8 cellular contexts compared by ENCODE assay signal in genomic region chr1:181424786-181425403, GRCh38. TPM values are rescaled to one million over a fixed set of nuclear protein-coding genes. Genes with fewer than 3 reads are reported as not detected.
DNase-seq lines count a peak whose midpoint lies in the region; ATAC-seq and TF ChIP-seq lines count a peak whose summit lies in the region.

No MANE protein-coding gene starts in this region.

- no peaks in the 10 kb centered on the region for H4K20me1 ChIP-seq in DOHH2 (ENCODE audit: control insufficient read depth, insufficient read depth, low read depth, low read length)

- WGBS in lung, 2 donors = 13 to 14% methylated on average over 16 of the region's 16 CpGs

- no peak overlapping the region for H3K4me2 ChIP-seq in DOHH2 (ENCODE audit: low read length)

- H3K4me3 ChIP-seq in DOHH2 (ENCODE audit: low read length) (no peak overlapping the region), duodenal mucosa (ENCODE audit: low read depth in 1 of 2, low read length in 2 of 2) (peak overlapping the region; percentile 1 to 47), lung (no peak overlapping the region)

- no peak overlapping the region for H3K27ac ChIP-seq in DOHH2 (ENCODE audit: low read depth, low read length)
- no peak overlapping the region for H3K27ac ChIP-seq in duodenal mucosa (ENCODE audit: low read depth, low read length)
- H3K27ac ChIP-seq in lung (ENCODE audit: low read depth in 1 of 2, low read length in 1 of 2) = no peak overlapping the region

- H3K9me3 ChIP-seq in DOHH2 (ENCODE audit: control insufficient read depth, insufficient read depth, low read length) = no peaks in the 10 kb centered on the region
- H3K9me3 ChIP-seq in duodenal mucosa (ENCODE audit: control insufficient read depth in 1 of 2, low read length in 2 of 2) = no peaks in the 10 kb centered on the region
- no peaks in the 10 kb centered on the region for H3K9me3 ChIP-seq in lung (ENCODE audit: control insufficient read depth in 2 of 2, insufficient read depth in 1 of 2, low read length in 1 of 2)

- H3F3A ChIP-seq in DOHH2 (ENCODE audit: control insufficient read depth, insufficient read depth) = no peaks in the 10 kb centered on the region

- H3K36me3 ChIP-seq in DOHH2 (ENCODE audit: control insufficient read depth, low read length) (no peaks in the 10 kb centered on the region), duodenal mucosa (ENCODE audit: control insufficient read depth in 1 of 2, insufficient read depth in 2 of 2, low read length in 2 of 2) (no peaks in the 10 kb centered on the region), lung (ENCODE audit: control insufficient read depth in 2 of 2, insufficient read depth in 2 of 2, low read length in 2 of 2) (no peaks in the 10 kb centered on the region)

- ATAC-seq in HG03342 (IDR thresholded peaks at IDR 0.05; ENCODE audit: unreplicated experiment) = peak; percentile 39
- ATAC-seq in lung (ENCODE audit: insufficient read depth, low FRiP score) = peak; percentile 91
- ATAC-seq in GM19328 (IDR thresholded peaks at IDR 0.05; ENCODE audit: unreplicated experiment) = no peak

- no peaks in the 10 kb centered on the region for H3K79me2 ChIP-seq in DOHH2 (ENCODE audit: control insufficient read depth, low read length)

- H3K9me2 ChIP-seq in DOHH2 (replicated peaks; ENCODE audit: control insufficient read depth, low read length) = no peaks in the 10 kb centered on the region

- H3K27me3 ChIP-seq in DOHH2 (ENCODE audit: control insufficient read depth, low read length) (peaks cover 19% of the 10 kb centered on the region), duodenal mucosa (ENCODE audit: control insufficient read depth in 1 of 2, insufficient read depth in 2 of 2, low read length in 2 of 2) (peaks cover 3 to 6% of the 10 kb centered on the region in 2 donors), lung (ENCODE audit: control insufficient read depth, insufficient read depth) (no peaks in the 10 kb centered on the region)

- H3K9ac ChIP-seq in duodenal mucosa (ENCODE audit: low read depth in 1 of 2, low read length in 2 of 2) = no peak overlapping the region

- H3K4me1 ChIP-seq in DOHH2 (ENCODE audit: control insufficient read depth, low read length) = no peaks in the 10 kb centered on the region
- peaks cover 0 to 5% of the 10 kb centered on the region in 2 donors for H3K4me1 ChIP-seq in duodenal mucosa (ENCODE audit: control insufficient read depth in 1 of 2, insufficient read depth in 2 of 2, low read length in 2 of 2)
- H3K4me1 ChIP-seq in lung (ENCODE audit: control insufficient read depth in 2 of 2, insufficient read depth in 2 of 2, low read length in 2 of 2) = no peaks in the 10 kb centered on the region

- TF ChIP-seq CTCF in DOHH2 (IDR thresholded peaks at IDR 0.05; ENCODE audit: low read depth, low read length, poor library complexity, severe bottlenecking) (peak; percentile 99), lung (IDR thresholded peaks at IDR 0.05; ENCODE audit: control extremely low read depth, extremely low read depth) (peak; percentile 91)

- DNase-seq in NCI-H69 (lab: John Stamatoyannopoulos, UW) = peak; percentile 92
- peak; percentile 75 to 81 for DNase-seq in activated CD4-positive, alpha-beta T cell treated with anti-CD3 and anti-CD28 coated beads, Interleukin-2, amount 50 U/mL, for 4 hours
- peak; percentile 72 for DNase-seq in lung (ENCODE audit: low spot score)
- peak; percentile 46 for DNase-seq in stimulated activated CD8-positive, alpha-beta memory T cell treated with anti-CD3 and anti-CD28 coated beads, Interleukin-15, amount 100 ng/mL, for 24 hours (ENCODE audit: low read depth)

RNA-seq across cellular contexts. Expression of gene CACNA1E, which starts 58.4 kb away (rescaled TPM):
- 1 to 10 TPM; 1.3 to 1.4 TPM for total RNA-seq in lung
- under 1 TPM; 0.02 to 0.32 TPM for polyA plus RNA-seq in lung

Comparison
In these comparisons a context has a peak if more than half of its experiments do, and no peak if none do; other contexts are left out.
1. H3K4me3 ChIP-seq: peak in duodenal mucosa (2 of 2); none in DOHH2 (single experiment) and lung (single experiment).
2. Peak in every context shown above with its lines, with median percentiles within 50 percentile points of each other: DNase-seq.